36 cellular contexts compared by ENCODE assay signal in the genomic region with DNA sequence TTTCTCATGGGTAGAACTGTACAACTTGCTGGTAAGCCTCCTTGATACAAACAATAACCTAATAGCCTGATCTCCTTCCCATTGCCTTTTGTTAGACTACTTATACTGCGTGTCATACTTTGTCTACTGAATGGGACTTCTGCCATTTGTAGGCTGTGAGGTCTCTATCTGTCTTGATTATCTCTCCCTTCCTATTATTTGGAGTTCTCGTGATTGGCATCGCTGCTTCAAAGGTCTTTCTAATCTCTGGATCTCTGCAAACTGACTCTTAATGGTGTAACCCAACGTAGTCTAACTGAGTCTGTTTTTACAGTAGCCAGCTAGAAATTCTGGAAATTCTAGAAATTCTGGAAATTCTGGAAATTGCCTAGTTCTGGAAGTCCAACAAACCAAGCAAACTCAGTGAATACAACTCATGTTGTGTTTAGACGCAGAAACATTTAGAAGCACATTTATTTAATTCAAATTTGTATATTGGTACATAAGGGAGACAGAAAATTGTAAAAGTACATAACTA. TPM values are rescaled to one million over a fixed set of nuclear protein-coding genes. Genes with fewer than 3 reads are reported as not detected.
"Had no signal": no experiment of that assay in that cellular context is flagged by ENCODE, and none has a peak within 500 bp of the region (broad histone marks: within the 10 kb centered on the region; RNA-seq: fewer than 3 reads in every experiment).

No MANE protein-coding gene starts in this region.

- H3K4me2 ChIP-seq: PC-9 had no signal

- H3K4me3 ChIP-seq: MG63, PC-9 had no signal

- H3K9me3 ChIP-seq: MG63 had no signal

- ATAC-seq: activated CD8-positive, alpha-beta memory T cell treated with anti-CD3 and anti-CD28 coated beads, Interleukin-2, amount 10 ng/mL, durations not matched to agents 7 days and 5 days; activated naive CD8-positive, alpha-beta T cell treated with anti-CD3 and anti-CD28 coated beads, Interleukin-2, amount 50 U/mL, for 24 hours; Right ventricle myocardium inferior; SK-N-SH treated with all-trans-retinoic acid at 6 μM for 48 hours had no signal

- H3K27ac ChIP-seq: PC-9, RWPE1, WERI-Rb-1 had no signal

- FAIRE-seq: bronchial epithelial cell, RCC 7860 had no signal

- H3K36me3 ChIP-seq: MG63 had no signal

- H3K27me3 ChIP-seq: MG63 had no signal

- DNase-seq: activated CD4-positive, alpha-beta memory T cell treated with anti-CD3 and anti-CD28 coated beads, Interleukin-2, amount 10 ng/mL, durations not matched to agents 7 days and 5 days; activated CD4-positive, alpha-beta T cell treated with anti-CD3 and anti-CD28 coated beads for 1 hour; activated CD4-positive, alpha-beta T cell treated with anti-CD3 and anti-CD28 coated beads for 48 hours; activated CD4-positive, CD25-positive, alpha-beta regulatory T cell; activated CD8-positive, alpha-beta memory T cell treated with anti-CD3 and anti-CD28 coated beads for 24 hours; activated CD8-positive, alpha-beta memory T cell treated with anti-CD3 and anti-CD28 coated beads, Interleukin-2, amount 10 ng/mL, durations not matched to agents 7 days and 5 days; activated CD8-positive, alpha-beta memory T cell treated with anti-CD3 and anti-CD28 coated beads, Interleukin-2, amount 50 U/mL, for 48 hours; activated effector memory CD4-positive, alpha-beta T cell treated with Interleukin-2 at 50 U/mL for 16 hours; activated naive CD4-positive, alpha-beta T cell treated with anti-CD3 and anti-CD28 coated beads, Interleukin-2, amount 10 ng/mL, durations not matched to agents 7 days and 5 days; activated naive CD8-positive, alpha-beta T cell treated with anti-CD3 and anti-CD28 coated beads, Interleukin-2, amount 50 U/mL, for 24 hours; activated T-cell treated with anti-CD3 and anti-CD28 coated beads, Interleukin-2, amount 50 U/mL, for 48 hours; anterior cingulate cortex; caudate nucleus; cerebellar nuclear complex; MG63; NCI-H1048; NCI-H1105 treated with DMSO at 0.1 percent for 48 hours; NCI-H1436; NCI-H1694 treated with DMSO at 0.1 percent for 48 hours; NCI-H2029; NCI-H345; NCI-H526; NCI-H748 treated with DMSO at 0.1 percent for 48 hours; NK-92 treated with Interleukin-12 subunit alpha and Interleukin-12 subunit beta, amount 100 ng/mL, for 24 hours; PC-9; SIG-M5; T-helper 1 cell; T-helper 2 cell; T-helper 9 cell; WERI-Rb-1 had no signal

RNA-seq across cellular contexts. Expression of gene PHYHIPL, which starts 29.8 kb away (rescaled TPM):
- total RNA-seq: activated CD4-positive, alpha-beta memory T cell treated with anti-CD3 and anti-CD28 coated beads, Interleukin-2, amount 10 ng/mL, durations not matched to agents 7 days and 5 days; activated CD8-positive, alpha-beta memory T cell treated with anti-CD3 and anti-CD28 coated beads, Interleukin-2, amount 10 ng/mL, durations not matched to agents 7 days and 5 days; bronchial epithelial cell; NCI-H460; PC-9; Right ventricle myocardium inferior had no signal
